8 cellular contexts compared by ENCODE assay signal in genomic region chr15:81106560-81106959, GRCh38. TPM values are rescaled to one million over a fixed set of nuclear protein-coding genes. Genes with fewer than 3 reads are reported as not detected.
DNase-seq lines count a peak whose midpoint lies in the region; ATAC-seq and TF ChIP-seq lines count a peak whose summit lies in the region.

No MANE protein-coding gene starts in this region.

- H3K4me3 ChIP-seq in CD4-positive, CD25-positive, alpha-beta regulatory T cell (ENCODE audit: low read depth, low read length), result no peak overlapping the region
- H3K4me3 ChIP-seq in GM23338, result no peak overlapping the region

- H3K79me2 ChIP-seq in GM23338 (replicated peaks; ENCODE audit: insufficient read depth), result no peaks in the 10 kb centered on the region

- peaks cover 0 to 3% (median 0%) of the 10 kb centered on the region in 7 donors for H3K9me3 Mint-ChIP-seq in CD4-positive, CD25-positive, alpha-beta regulatory T cell
- H3K9me3 Mint-ChIP-seq in GM23338, result no peaks in the 10 kb centered on the region
- no peaks in the 10 kb centered on the region for H3K9me3 Mint-ChIP-seq in type B pancreatic cell

- no peaks in the 10 kb centered on the region for H3K9me3 ChIP-seq in CD4-positive, CD25-positive, alpha-beta regulatory T cell (ENCODE audit: control insufficient read depth in 2 of 2, low read length in 2 of 2)

- no peak overlapping the region for H3K4me2 ChIP-seq in GM23338

- H3K27ac ChIP-seq in CD4-positive, CD25-positive, alpha-beta regulatory T cell (ENCODE audit: insufficient read depth, low read length, poor library complexity, severe bottlenecking), result no peak overlapping the region
- H3K27ac ChIP-seq in GM23338 (ENCODE audit: low read depth) (no peak overlapping the region), epithelial cell of prostate (no peak overlapping the region)

- TF ChIP-seq CTCF in GM23338 (conservative IDR thresholded peaks at IDR 0.05; ENCODE audit: low read depth in 2 of 2) (peak; percentile 75 to 90), type B pancreatic cell (conservative IDR thresholded peaks at IDR 0.05) (peak; percentile 83)

- no peaks in the 10 kb centered on the region for H4K20me1 ChIP-seq in GM23338 (replicated peaks; ENCODE audit: insufficient read depth)

- no peaks in the 10 kb centered on the region for H3K4me1 ChIP-seq in CD4-positive, CD25-positive, alpha-beta regulatory T cell (ENCODE audit: control insufficient read depth, insufficient read depth, low read length, poor library complexity, severe bottlenecking)
- H3K4me1 ChIP-seq in GM23338 (ENCODE audit: insufficient read depth), result peaks cover 2% of the 10 kb centered on the region

- H3K36me3 ChIP-seq in CD4-positive, CD25-positive, alpha-beta regulatory T cell (ENCODE audit: control insufficient read depth, insufficient read depth, low read length), result no peaks in the 10 kb centered on the region
- no peaks in the 10 kb centered on the region for H3K36me3 ChIP-seq in GM23338 (ENCODE audit: insufficient read depth)

- peak overlapping the region; percentile 69 for H2AFZ ChIP-seq in GM23338

- no peaks in the 10 kb centered on the region for H3K9me2 ChIP-seq in GM23338 (ENCODE audit: insufficient read depth)

- H3K4me1 Mint-ChIP-seq in CD4-positive, CD25-positive, alpha-beta regulatory T cell, result peaks cover 0 to 2% (median 0%) of the 10 kb centered on the region in 4 donors
- H3K4me1 Mint-ChIP-seq in GM23338 (peaks cover 4% of the 10 kb centered on the region; the same call in 2 of the 3 replicates), type B pancreatic cell (ENCODE audit: unreplicated experiment) (peaks cover 11% of the 10 kb centered on the region)

- peak; percentile 14 to 73 (median 26) for DNase-seq in CD4-positive, CD25-positive, alpha-beta regulatory T cell
- peak; percentile 73 for DNase-seq in GM23338 (ENCODE audit: low spot score)
- DNase-seq in NCI-H446 treated with DMSO at 0.1 percent for 48 hours (lab: John Stamatoyannopoulos, UW), result peak; percentile 31
- DNase-seq in activated CD4-positive, alpha-beta T cell treated with anti-CD3 and anti-CD28 coated beads, Interleukin-2, amount 50 U/mL, for 1 hour, result peak; percentile 26
- DNase-seq in epithelial cell of prostate (ENCODE audit: low read depth, low spot score), result peak; percentile 18
- DNase-seq in myocyte (ENCODE audit: low read depth), result peak; percentile 79
- DNase-seq in type B pancreatic cell (ENCODE audit: extremely low spot score, unreplicated experiment), result no peak

- H3K27me3 Mint-ChIP-seq in CD4-positive, CD25-positive, alpha-beta regulatory T cell, result peaks cover 44% of the 10 kb centered on the region
- H3K27me3 Mint-ChIP-seq in GM23338 (ENCODE audit: insufficient read depth, low read depth, poor library complexity) (peaks cover 11% of the 10 kb centered on the region), type B pancreatic cell (peaks cover 44% of the 10 kb centered on the region)

- no peak overlapping the region for H3K27ac Mint-ChIP-seq in CD4-positive, CD25-positive, alpha-beta regulatory T cell
- H3K27ac Mint-ChIP-seq in GM23338, result no peak overlapping the region
- H3K27ac Mint-ChIP-seq in type B pancreatic cell, result peak overlapping the region; percentile 29

- no peak overlapping the region for H3K4me3 Mint-ChIP-seq in CD4-positive, CD25-positive, alpha-beta regulatory T cell
- no peak overlapping the region for H3K4me3 Mint-ChIP-seq in GM23338
- no peak overlapping the region for H3K4me3 Mint-ChIP-seq in type B pancreatic cell

- no peak for ATAC-seq in CD4-positive, CD25-positive, alpha-beta regulatory T cell (ENCODE audit: low read depth in 2 of 2)
- peak; percentile 59 for ATAC-seq in GM23338
- ATAC-seq in GM21529 (IDR thresholded peaks at IDR 0.05; ENCODE audit: unreplicated experiment), result no peak

- H3F3A ChIP-seq in GM23338 (replicated peaks; ENCODE audit: low read depth), result no peaks in the 10 kb centered on the region

- H3K36me3 Mint-ChIP-seq in CD4-positive, CD25-positive, alpha-beta regulatory T cell, result no peaks in the 10 kb centered on the region
- H3K36me3 Mint-ChIP-seq in GM23338 (ENCODE audit: low read depth) (no peaks in the 10 kb centered on the region), type B pancreatic cell (no peaks in the 10 kb centered on the region)

- H3K27me3 ChIP-seq in CD4-positive, CD25-positive, alpha-beta regulatory T cell (ENCODE audit: control insufficient read depth, insufficient read depth, low read length), result peaks cover 14% of the 10 kb centered on the region
- H3K27me3 ChIP-seq in GM23338 (ENCODE audit: insufficient read depth), result no peaks in the 10 kb centered on the region

TF ChIP-seq in GM23338, 12 proteins besides CTCF, POLR2A, EP300 and RAD21:
- TF ChIP-seq STAT1 (IDR thresholded peaks at IDR 0.05; ENCODE audit: unreplicated experiment) (no peak), POLR2AphosphoS5 (IDR thresholded peaks at IDR 0.05; ENCODE audit: low read depth) (no peak), REST (IDR thresholded peaks at IDR 0.05; ENCODE audit: unreplicated experiment) (no peak)

RNA-seq across cellular contexts. Expression of gene CFAP161, which starts 27.5 kb away (rescaled TPM):
- 0.49 TPM for total RNA-seq in CD4-positive, CD25-positive, alpha-beta regulatory T cell
- polyA plus RNA-seq in CD4-positive, CD25-positive, alpha-beta regulatory T cell, result not detected
- not detected in 2 replicates for total RNA-seq in GM23338 (2014; rRNA removed; shearing (Covaris generic))
- polyA plus RNA-seq in GM23338 (2016; fragmentation: Nextera tagmentation; extraction: Ambion mirVana), result 0.13 TPM in 1 of 2 replicates, not detected in the other
- total RNA-seq in myocyte (0.24 TPM in 1 of 2 replicates, not detected in the other), type B pancreatic cell (ENCODE audit: low replicate concordance) (0.36 TPM in 1 of 2 replicates, not detected in the other)
- 0.20 TPM for polyA plus RNA-seq in myocyte (2012)
